In the genomic region with DNA sequence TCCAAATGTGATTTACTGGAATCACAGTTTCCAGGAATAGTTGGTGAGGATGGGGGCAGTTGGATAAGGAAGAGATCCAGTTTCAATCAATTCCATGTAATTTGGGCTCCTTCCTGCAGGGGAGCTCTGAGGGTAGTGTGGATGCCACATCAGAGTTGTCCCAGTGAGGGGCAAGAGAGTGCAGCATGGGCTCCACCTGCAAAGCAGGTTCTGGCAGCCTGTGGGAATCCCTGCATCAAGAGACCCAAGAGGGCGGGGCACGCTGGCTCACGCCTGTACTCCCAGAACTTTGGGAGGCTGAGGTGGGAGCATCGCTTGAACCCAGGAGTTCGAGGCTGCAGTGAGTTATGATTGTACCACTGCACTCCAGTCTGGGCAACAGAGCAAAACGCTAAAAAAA, we compare ENCODE assay signal across 21 cellular contexts.
DNase-seq lines count a peak whose midpoint lies in the region; TF ChIP-seq lines count a peak whose summit lies in the region.
"Had no signal": no experiment of that assay in that cellular context is flagged by ENCODE, and none has a peak within 500 bp of the region (broad histone marks: within the 10 kb centered on the region; RNA-seq: fewer than 3 reads in every experiment).

No MANE protein-coding gene starts in this region.

- no peaks in the 10 kb centered on the region for H3K36me3 ChIP-seq in uterus
- H3K36me3 ChIP-seq: heart right ventricle, ovary, sigmoid colon, tibial artery had no signal

- no peaks in the 10 kb centered on the region for H3K9me3 Mint-ChIP-seq in activated CD4-positive, alpha-beta memory T cell treated with anti-CD3 and anti-CD28 coated beads for 36 hours
- no peaks in the 10 kb centered on the region for H3K9me3 Mint-ChIP-seq in activated CD4-positive, alpha-beta memory T cell treated with anti-CD3 and anti-CD28 coated beads, Interleukin-2, amount 10 ng/mL, durations not matched to agents 7 days and 5 days
- no peaks in the 10 kb centered on the region for H3K9me3 Mint-ChIP-seq in endothelial cell (ENCODE audit: unreplicated experiment)
- H3K9me3 Mint-ChIP-seq: activated naive CD4-positive, alpha-beta T cell treated with anti-CD3 and anti-CD28 coated beads, Interleukin-2, amount 50 U/mL, for 72 hours; activated T-cell treated with anti-CD3 and anti-CD28 coated beads, Interleukin-2, amount 50 U/mL, for 72 hours; stimulated activated naive B cell treated with anti-CD40 and anti-IgM and Interleukin-4, amounts not matched to agents 10 μg/mL and 1 μg/mL and 100 μg/mL, for 72 hours had no signal

- CTCF ChIA-PET in activated CD4-positive, alpha-beta memory T cell treated with anti-CD3 and anti-CD28 coated beads for 36 hours (lab: Charles Lee): no interaction called here
- CTCF ChIA-PET in activated CD4-positive, alpha-beta memory T cell treated with anti-CD3 and anti-CD28 coated beads, Interleukin-2, amount 10 ng/mL, durations not matched to agents 7 days and 5 days (lab: Charles Lee): no interaction called here

- POLR2A ChIA-PET in activated CD4-positive, alpha-beta memory T cell treated with anti-CD3 and anti-CD28 coated beads for 36 hours (lab: Charles Lee): no interaction called here
- POLR2A ChIA-PET in activated CD4-positive, alpha-beta memory T cell treated with anti-CD3 and anti-CD28 coated beads, Interleukin-2, amount 10 ng/mL, durations not matched to agents 7 days and 5 days (lab: Charles Lee): no interaction called here

- H3K36me3 Mint-ChIP-seq in activated CD4-positive, alpha-beta memory T cell treated with anti-CD3 and anti-CD28 coated beads for 36 hours: no peaks in the 10 kb centered on the region
- no peaks in the 10 kb centered on the region for H3K36me3 Mint-ChIP-seq in activated CD4-positive, alpha-beta memory T cell treated with anti-CD3 and anti-CD28 coated beads, Interleukin-2, amount 10 ng/mL, durations not matched to agents 7 days and 5 days (ENCODE audit: low read depth)
- peaks cover 4% of the 10 kb centered on the region for H3K36me3 Mint-ChIP-seq in endothelial cell (ENCODE audit: low read depth, unreplicated experiment)
- H3K36me3 Mint-ChIP-seq: activated naive CD4-positive, alpha-beta T cell treated with anti-CD3 and anti-CD28 coated beads, Interleukin-2, amount 50 U/mL, for 72 hours; stimulated activated naive B cell treated with anti-CD40 and anti-IgM and Interleukin-4, amounts not matched to agents 10 μg/mL and 1 μg/mL and 100 μg/mL, for 72 hours had no signal

- H3K4me1 Mint-ChIP-seq in activated CD4-positive, alpha-beta memory T cell treated with anti-CD3 and anti-CD28 coated beads for 36 hours (ENCODE audit: low read depth): no peaks in the 10 kb centered on the region
- H3K4me1 Mint-ChIP-seq in activated CD4-positive, alpha-beta memory T cell treated with anti-CD3 and anti-CD28 coated beads, Interleukin-2, amount 10 ng/mL, durations not matched to agents 7 days and 5 days: no peaks in the 10 kb centered on the region
- H3K4me1 Mint-ChIP-seq in endothelial cell (ENCODE audit: unreplicated experiment): no peaks in the 10 kb centered on the region
- H3K4me1 Mint-ChIP-seq: B cell; stimulated activated naive B cell treated with anti-CD40 and anti-IgM and Interleukin-4, amounts not matched to agents 10 μg/mL and 1 μg/mL and 100 μg/mL, for 72 hours had no signal

- H3K27me3 Mint-ChIP-seq in activated CD4-positive, alpha-beta memory T cell treated with anti-CD3 and anti-CD28 coated beads for 36 hours: peaks cover under 1% of the 10 kb centered on the region
- H3K27me3 Mint-ChIP-seq in activated CD4-positive, alpha-beta memory T cell treated with anti-CD3 and anti-CD28 coated beads, Interleukin-2, amount 10 ng/mL, durations not matched to agents 7 days and 5 days: peaks cover 8% of the 10 kb centered on the region
- H3K27me3 Mint-ChIP-seq in endothelial cell (ENCODE audit: unreplicated experiment): peaks cover 3% of the 10 kb centered on the region

- peak; percentile 6 for DNase-seq in activated CD4-positive, alpha-beta memory T cell treated with anti-CD3 and anti-CD28 coated beads for 36 hours
- no peak for DNase-seq in activated CD4-positive, alpha-beta memory T cell treated with anti-CD3 and anti-CD28 coated beads, Interleukin-2, amount 10 ng/mL, durations not matched to agents 7 days and 5 days
- DNase-seq in LNCaP clone FGC (ENCODE audit: low read depth): no peak
- peak; percentile 64 for DNase-seq in iPS-NIHi11 (ENCODE audit: low spot score)
- DNase-seq in stimulated activated CD8-positive, alpha-beta memory T cell treated with anti-CD3 and anti-CD28 coated beads, Interleukin-4, amount 100 ng/mL, for 48 hours: peak; percentile 11
- DNase-seq in uterus: no peak
- no peak for DNase-seq in endothelial cell (ENCODE audit: low spot score)
- no peak for DNase-seq in superior temporal gyrus (ENCODE audit: extremely low spot score)
- DNase-seq: activated CD4-positive, alpha-beta T cell treated with anti-CD3 and anti-CD28 coated beads, Interleukin-2, amount 50 U/mL, for 48 hours; activated T-cell treated with anti-CD3 and anti-CD28 coated beads, Interleukin-2, amount 50 U/mL, for 72 hours; heart right ventricle; NCI-H1436; NCI-H69; SHP77 treated with DMSO at 0.1 percent for 48 hours; stimulated activated naive B cell treated with anti-CD40 and anti-IgM and Interleukin-4, amounts not matched to agents 10 μg/mL and 1 μg/mL and 100 μg/mL, for 72 hours had no signal

- H3K9me3 ChIP-seq in uterus: no peaks in the 10 kb centered on the region
- H3K9me3 ChIP-seq: heart right ventricle, ovary, sigmoid colon, tibial artery had no signal

- H3K4me3 Mint-ChIP-seq in activated CD4-positive, alpha-beta memory T cell treated with anti-CD3 and anti-CD28 coated beads for 36 hours: no peak overlapping the region
- no peak overlapping the region for H3K4me3 Mint-ChIP-seq in activated CD4-positive, alpha-beta memory T cell treated with anti-CD3 and anti-CD28 coated beads, Interleukin-2, amount 10 ng/mL, durations not matched to agents 7 days and 5 days
- no peak overlapping the region for H3K4me3 Mint-ChIP-seq in endothelial cell (ENCODE audit: unreplicated experiment)
- H3K4me3 Mint-ChIP-seq: activated T-cell treated with anti-CD3 and anti-CD28 coated beads, Interleukin-2, amount 50 U/mL, for 72 hours; B cell; stimulated activated naive B cell treated with anti-CD40 and anti-IgM and Interleukin-4, amounts not matched to agents 10 μg/mL and 1 μg/mL and 100 μg/mL, for 72 hours had no signal

- TF ChIP-seq POLR2A in uterus (IDR thresholded peaks at IDR 0.05): no peak

- TF ChIP-seq CTCF in LNCaP clone FGC (IDR thresholded peaks at IDR 0.05; ENCODE audit: control insufficient read depth, extremely low read depth, insufficient read depth) (0 out of 2 replicates have a peak, but pooled peaks have one; percentile 11), uterus (IDR thresholded peaks at IDR 0.05) (no peak), endothelial cell (IDR thresholded peaks at IDR 0.05; ENCODE audit: unreplicated experiment) (no peak)

- H3K27ac ChIP-seq in uterus: no peak overlapping the region
- H3K27ac ChIP-seq: heart right ventricle, ovary, sigmoid colon, tibial artery had no signal

- no peak overlapping the region for H3K27ac Mint-ChIP-seq in activated CD4-positive, alpha-beta memory T cell treated with anti-CD3 and anti-CD28 coated beads for 36 hours
- H3K27ac Mint-ChIP-seq in activated CD4-positive, alpha-beta memory T cell treated with anti-CD3 and anti-CD28 coated beads, Interleukin-2, amount 10 ng/mL, durations not matched to agents 7 days and 5 days: no peak overlapping the region
- no peak overlapping the region for H3K27ac Mint-ChIP-seq in endothelial cell (ENCODE audit: unreplicated experiment)
- H3K27ac Mint-ChIP-seq: activated naive CD4-positive, alpha-beta T cell treated with anti-CD3 and anti-CD28 coated beads, Interleukin-2, amount 50 U/mL, for 72 hours; activated T-cell treated with anti-CD3 and anti-CD28 coated beads, Interleukin-2, amount 50 U/mL, for 72 hours; B cell; stimulated activated naive B cell treated with anti-CD40 and anti-IgM and Interleukin-4, amounts not matched to agents 10 μg/mL and 1 μg/mL and 100 μg/mL, for 72 hours had no signal

- H3K4me3 ChIP-seq in LNCaP clone FGC (ENCODE audit: low read depth, low read length): no peak overlapping the region
- H3K4me3 ChIP-seq in uterus: no peak overlapping the region
- H3K4me3 ChIP-seq: heart right ventricle, lung, ovary, sigmoid colon, tibial artery had no signal

- no peaks in the 10 kb centered on the region for H3K4me1 ChIP-seq in uterus
- H3K4me1 ChIP-seq: heart right ventricle, sigmoid colon, tibial artery had no signal

- intact Hi-C loops in activated CD4-positive, alpha-beta memory T cell treated with anti-CD3 and anti-CD28 coated beads for 36 hours (cut with micrococcal nuclease): no loop called here
- intact Hi-C loops in uterus (cut with DNase I; ENCODE audit: low total_unique reads): no loop called here

- no peaks in the 10 kb centered on the region for H3K27me3 ChIP-seq in uterus
- H3K27me3 ChIP-seq: ovary had no signal

Comparison
In these comparisons a context has a peak if more than half of its experiments do, and no peak if none do; other contexts are left out.
1. DNase-seq: peak in activated CD4-positive, alpha-beta memory T cell treated with anti-CD3 and anti-CD28 coated beads for 36 hours (single experiment), iPS-NIHi11 (single experiment) and stimulated activated CD8-positive, alpha-beta memory T cell treated with anti-CD3 and anti-CD28 coated beads, Interleukin-4, amount 100 ng/mL, for 48 hours (single experiment); none in activated CD4-positive, alpha-beta memory T cell treated with anti-CD3 and anti-CD28 coated beads, Interleukin-2, amount 10 ng/mL, durations not matched to agents 7 days and 5 days (single experiment), LNCaP clone FGC (single experiment), uterus (0 of 2), endothelial cell (single experiment) and superior temporal gyrus (single experiment).